In the genomic region with DNA sequence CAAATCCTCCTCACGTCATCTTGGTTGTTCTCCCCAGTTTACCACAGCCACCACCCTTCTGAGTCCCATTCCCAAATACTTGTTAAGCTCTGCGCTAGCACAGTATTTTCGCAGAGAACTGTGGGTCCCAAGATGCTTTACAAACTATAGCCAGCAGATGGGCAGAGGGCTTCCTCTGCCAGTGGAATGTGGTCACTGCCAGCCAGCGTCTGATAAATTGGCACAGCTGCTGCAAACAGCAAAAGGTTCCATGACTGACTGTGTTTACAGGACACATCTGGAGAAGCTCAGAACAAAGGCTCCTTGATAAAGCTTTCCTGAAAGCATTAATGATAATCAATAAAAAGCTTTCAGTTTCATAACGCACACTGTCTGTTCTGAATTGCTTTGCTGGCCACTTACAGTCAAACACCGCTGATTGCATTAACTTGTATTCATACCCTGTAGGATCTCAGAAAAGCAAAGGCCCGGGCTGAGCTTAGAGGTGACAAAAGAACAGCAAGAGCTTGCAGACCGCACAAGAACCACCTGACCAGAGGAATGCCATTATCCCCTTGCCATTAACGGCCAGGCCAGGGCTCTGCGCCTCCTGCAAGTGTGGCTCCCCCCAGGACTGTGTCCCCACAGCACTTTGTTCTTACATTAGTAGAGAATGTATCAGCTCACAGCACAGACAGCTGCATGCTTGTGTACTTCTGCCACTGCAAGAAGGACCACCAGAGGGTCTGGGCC, we compare ENCODE assay signal across 1 cellular context.
TF ChIP-seq lines count a peak whose summit lies in the region.

No MANE protein-coding gene starts in this region.

TF ChIP-seq in IMR-90, 13 proteins besides CTCF, POLR2A, EP300 and RAD21:
- TF ChIP-seq BHLHE40 (IDR thresholded peaks at IDR 0.05; ENCODE audit: low read depth, low read length) (no peak), RFX5 (IDR thresholded peaks at IDR 0.05; ENCODE audit: low read depth, low read length) (no peak), FOS (IDR thresholded peaks at IDR 0.05; ENCODE audit: low read depth, low read length) (no peak)
- TF ChIP-seq, protein P1, sequence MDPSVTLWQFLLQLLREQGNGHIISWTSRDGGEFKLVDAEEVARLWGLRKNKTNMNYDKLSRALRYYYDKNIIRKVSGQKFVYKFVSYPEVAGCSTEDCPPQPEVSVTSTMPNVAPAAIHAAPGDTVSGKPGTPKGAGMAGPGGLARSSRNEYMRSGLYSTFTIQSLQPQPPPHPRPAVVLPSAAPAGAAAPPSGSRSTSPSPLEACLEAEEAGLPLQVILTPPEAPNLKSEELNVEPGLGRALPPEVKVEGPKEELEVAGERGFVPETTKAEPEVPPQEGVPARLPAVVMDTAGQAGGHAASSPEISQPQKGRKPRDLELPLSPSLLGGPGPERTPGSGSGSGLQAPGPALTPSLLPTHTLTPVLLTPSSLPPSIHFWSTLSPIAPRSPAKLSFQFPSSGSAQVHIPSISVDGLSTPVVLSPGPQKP (IDR thresholded peaks at IDR 0.05; ENCODE audit: borderline replicate concordance, low read depth, low read length): no peak
